Comparison of ENCODE assay signal across 8 cellular contexts in genomic region chr7:80916770-80917681, GRCh38. TPM values are rescaled to one million over a fixed set of nuclear protein-coding genes. Genes with fewer than 3 reads are reported as not detected.
DNase-seq lines count a peak whose midpoint lies in the region; ATAC-seq and TF ChIP-seq lines count a peak whose summit lies in the region.

No MANE protein-coding gene starts in this region.

- H4K91ac ChIP-seq in trophoblast cell (ENCODE audit: low read depth, low read length), result no peak overlapping the region

- H2BK12ac ChIP-seq in trophoblast cell (ENCODE audit: low read length), result no peak overlapping the region

- ATAC-seq in effector memory CD8-positive, alpha-beta T cell (replicated peaks), result no peak

- no peaks in the 10 kb centered on the region for H3K9me3 Mint-ChIP-seq in effector memory CD8-positive, alpha-beta T cell

- peaks cover 6% of the 10 kb centered on the region for H3K79me1 ChIP-seq in trophoblast cell (ENCODE audit: low read length)

- H3K27ac Mint-ChIP-seq in effector memory CD8-positive, alpha-beta T cell, result no peak overlapping the region

- no peak overlapping the region for H2BK120ac ChIP-seq in trophoblast cell (ENCODE audit: insufficient read depth, low read length, poor library complexity)

- H4K12ac ChIP-seq in trophoblast cell (ENCODE audit: low read depth, low read length), result no peak overlapping the region

- H3K23ac ChIP-seq in trophoblast cell (ENCODE audit: low read length), result peak overlapping the region; percentile 21

- TF ChIP-seq POLR2A in erythroblast (IDR thresholded peaks at IDR 0.05; ENCODE audit: low read length), result no peak

- peaks cover 0 to 9% of the 10 kb centered on the region in 2 donors for H3K27me3 Mint-ChIP-seq in effector memory CD8-positive, alpha-beta T cell

- H3K27me3 ChIP-seq in trophoblast cell (ENCODE audit: insufficient read depth, low read length), result no peaks in the 10 kb centered on the region

- H3K14ac ChIP-seq in trophoblast cell (ENCODE audit: low read length), result no peak overlapping the region

- peak overlapping the region; percentile 7 for H3K9ac ChIP-seq in trophoblast cell (ENCODE audit: low read length)

- H3K9me3 ChIP-seq in trophoblast cell (ENCODE audit: insufficient read depth, low read depth, low read length), result no peaks in the 10 kb centered on the region

- WGBS in trophoblast cell (ENCODE audit: extremely low coverage, insufficient coverage, insufficient read length), result no CpG with 5 or more reads among the region's 3 CpGs

- DNase-seq in Daoy (ENCODE audit: low read depth) (peak; percentile 81), NCI-H69 (lab: John Stamatoyannopoulos, UW) (peak; percentile 80), erythroblast (lab: John Stamatoyannopoulos, UW) (peak; percentile 18 to 23), trophoblast cell (peak in 1 of 2 donors; percentile 29), activated T-cell treated with anti-CD3 and anti-CD28 coated beads for 4 hours (no peak), T1000 (lab: John Stamatoyannopoulos, UW) (no peak)
- no peak for DNase-seq in effector memory CD8-positive, alpha-beta T cell
- DNase-seq in activated naive CD4-positive, alpha-beta T cell treated with Interleukin-2 at 50 U/mL for 16 hours, result no peak

- H4K8ac ChIP-seq in trophoblast cell (ENCODE audit: low read depth, low read length), result no peak overlapping the region

- peak overlapping the region; percentile 60 for H3K4me2 ChIP-seq in trophoblast cell (ENCODE audit: low read length)

- no peak overlapping the region for H3K27ac ChIP-seq in trophoblast cell (ENCODE audit: low read depth, low read length)

- no peak overlapping the region for H2AFZ ChIP-seq in trophoblast cell (ENCODE audit: insufficient read depth, low read length, poor library complexity)

- no peak overlapping the region for H3K4me3 Mint-ChIP-seq in effector memory CD8-positive, alpha-beta T cell

- no peak overlapping the region for H3K18ac ChIP-seq in trophoblast cell (ENCODE audit: low read length)

- H3K79me2 ChIP-seq in trophoblast cell (ENCODE audit: control insufficient read depth, insufficient read depth, low read length, poor library complexity), result no peaks in the 10 kb centered on the region

- no peak overlapping the region for H3K4me3 ChIP-seq in trophoblast cell (ENCODE audit: low read depth, low read length)

- no peak overlapping the region for H2AK5ac ChIP-seq in trophoblast cell (ENCODE audit: low read length)

- H3K4ac ChIP-seq in trophoblast cell (ENCODE audit: low read depth, low read length), result peak overlapping the region; percentile 91

- H2BK5ac ChIP-seq in trophoblast cell (ENCODE audit: low read depth, low read length, poor library complexity), result no peak overlapping the region

- H3K4me1 Mint-ChIP-seq in effector memory CD8-positive, alpha-beta T cell (ENCODE audit: low read depth in 2 of 2), result no peaks in the 10 kb centered on the region

- H3K36me3 Mint-ChIP-seq in effector memory CD8-positive, alpha-beta T cell (ENCODE audit: insufficient read depth), result no peaks in the 10 kb centered on the region

- peaks cover 0 to 9% of the 10 kb centered on the region in 2 experiments for H3K4me1 ChIP-seq in trophoblast cell (ENCODE audit: control insufficient read depth in 1 of 2, insufficient read depth in 2 of 2, low read length in 2 of 2)

- H3K36me3 ChIP-seq in trophoblast cell (ENCODE audit: control insufficient read depth in 1 of 2, insufficient read depth in 2 of 2, low read length in 2 of 2), result peaks cover 2 to 4% of the 10 kb centered on the region in 2 experiments

RNA-seq across cellular contexts. Expression of gene SEMA3C, which starts 1.8 kb away (rescaled TPM):
- total RNA-seq in Daoy (2014; rRNA removed; shearing (Covaris generic)), result 63.5 and 123 TPM in 2 replicates
- 53.7 and 55.6 TPM in 2 replicates for polyA plus RNA-seq in trophoblast cell (2013)

Comparison
In these comparisons a context has a peak if more than half of its experiments do, and no peak if none do; other contexts are left out.
1. DNase-seq: peak in Daoy (single experiment), NCI-H69 (single experiment) and erythroblast (2 of 2); none in activated T-cell treated with anti-CD3 and anti-CD28 coated beads for 4 hours (single experiment), T1000 (single experiment), effector memory CD8-positive, alpha-beta T cell (0 of 3) and activated naive CD4-positive, alpha-beta T cell treated with Interleukin-2 at 50 U/mL for 16 hours (single experiment).